ENCODE assay signal across 11 cellular contexts in the genomic region with DNA sequence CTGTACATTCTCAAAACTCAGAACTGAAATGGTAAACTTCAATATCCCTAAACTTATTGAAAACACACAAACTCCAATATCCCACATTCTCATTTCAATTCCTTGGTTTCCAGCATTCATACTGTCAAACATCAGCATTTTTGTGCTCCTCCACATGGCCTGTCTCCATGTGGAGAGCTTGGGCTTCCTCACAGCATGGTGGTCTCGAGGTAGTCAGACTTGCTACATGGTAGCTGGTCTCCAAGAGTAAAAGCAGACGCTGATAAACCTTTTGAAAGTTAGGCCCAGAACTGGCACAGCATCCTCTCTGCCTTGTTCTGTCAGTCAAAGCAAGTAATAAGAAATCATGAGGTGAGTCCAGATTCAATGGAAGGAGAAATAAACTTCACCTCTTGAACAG.
DNase-seq lines count a peak whose midpoint lies in the region; ATAC-seq and TF ChIP-seq lines count a peak whose summit lies in the region.
"Had no signal": no experiment of that assay in that cellular context is flagged by ENCODE, and none has a peak within 500 bp of the region (broad histone marks: within the 10 kb centered on the region; RNA-seq: fewer than 3 reads in every experiment).

No MANE protein-coding gene starts in this region.

- DNase-seq in stimulated activated CD4-positive, alpha-beta T cell treated with anti-CD3 and anti-CD28 coated beads, Interleukin-4, amount 100 ng/mL, for 1 hour: peak; percentile 30
- DNase-seq in stimulated activated CD4-positive, alpha-beta T cell treated with anti-CD3 and anti-CD28 coated beads, Interleukin-12 subunit alpha, Interleukin-12 subunit beta, amount 100 ng/mL, for 4 hours: no peak
- DNase-seq in adrenal gland (no peak), mesendoderm (peak; percentile 60), vagina (ENCODE audit: extremely low spot score in 2 of 2) (no peak), GM19240 (ENCODE audit: insufficient read length, low spot score) (no peak), NCI-H2107 (lab: John Stamatoyannopoulos, UW) (no peak)
- DNase-seq: AML-193, dorsolateral prefrontal cortex had no signal

- H2BK5ac ChIP-seq in mesendoderm (ENCODE audit: low read length): peak overlapping the region; percentile 24

- intact Hi-C loops in adrenal gland (cut with DNase I): no loop called here
- intact Hi-C loops in vagina (cut with DNase I): no loop called here

- ATAC-seq in HG02884 (IDR thresholded peaks at IDR 0.05; ENCODE audit: unreplicated experiment): no peak

- peak overlapping the region; percentile 61 for H3K56ac ChIP-seq in mesendoderm (ENCODE audit: low read length)

- no peaks in the 10 kb centered on the region for H3K9me3 ChIP-seq in adrenal gland (replicated peaks in 1 of 3)
- H3K9me3 ChIP-seq in vagina: no peaks in the 10 kb centered on the region
- H3K9me3 ChIP-seq: SJSA1 had no signal

- no peaks in the 10 kb centered on the region for H3K27me3 ChIP-seq in adrenal gland
- H3K27me3 ChIP-seq in mesendoderm (ENCODE audit: insufficient read depth, low read length, poor library complexity): no peaks in the 10 kb centered on the region
- H3K27me3 ChIP-seq in vagina: no peaks in the 10 kb centered on the region
- H3K27me3 ChIP-seq: dorsolateral prefrontal cortex, SJSA1 had no signal

- 91 to 98% (median 97%) methylated on average over 2 of the region's 2 CpGs for WGBS in adrenal gland, 4 donors
- WGBS in mesendoderm (ENCODE audit: extremely low coverage, insufficient coverage, low lambda C conversion rate): no CpG with 5 or more reads among the region's 2 CpGs

- no peak overlapping the region for H4K5ac ChIP-seq in mesendoderm (ENCODE audit: low read length)

- TF ChIP-seq CTCF in adrenal gland (IDR thresholded peaks at IDR 0.05) (no peak), vagina (IDR thresholded peaks at IDR 0.05) (no peak)

- no peak overlapping the region for H3K23ac ChIP-seq in mesendoderm (ENCODE audit: low read length)

- no peak overlapping the region for H2AK5ac ChIP-seq in mesendoderm (ENCODE audit: low read length)

- H4K8ac ChIP-seq in mesendoderm (ENCODE audit: low read depth, low read length): no peak overlapping the region

- no peaks in the 10 kb centered on the region for H3K79me1 ChIP-seq in mesendoderm (ENCODE audit: low read length)

- H3K4me1 ChIP-seq in adrenal gland (replicated peaks in 1 of 2) (peaks cover 13 to 23% of the 10 kb centered on the region in 2 donors), mesendoderm (ENCODE audit: control insufficient read depth, low read depth, low read length) (peaks cover 4% of the 10 kb centered on the region), vagina (peaks cover 34% of the 10 kb centered on the region)

- H3K4ac ChIP-seq in mesendoderm (ENCODE audit: low read depth, low read length): peak overlapping the region; percentile 25

- H2BK120ac ChIP-seq in mesendoderm (ENCODE audit: low read depth, low read length): peak overlapping the region; percentile 34

- no peak overlapping the region for H3K4me2 ChIP-seq in mesendoderm (ENCODE audit: low read length)

- H3K4me3 ChIP-seq in adrenal gland (no peak overlapping the region), mesendoderm (ENCODE audit: low read length) (no peak overlapping the region), vagina (no peak overlapping the region)
- H3K4me3 ChIP-seq: dorsolateral prefrontal cortex, SJSA1 had no signal

- peak overlapping the region in 3 of 5 donors; percentile 79 to 82 (median 82) for H3K27ac ChIP-seq in adrenal gland
- peak overlapping the region; percentile 36 for H3K27ac ChIP-seq in mesendoderm (ENCODE audit: low read depth, low read length)
- peak overlapping the region; percentile 67 for H3K27ac ChIP-seq in vagina
- H3K27ac ChIP-seq: SJSA1 had no signal

- peak overlapping the region; percentile 43 for H3K18ac ChIP-seq in mesendoderm (ENCODE audit: low read length)

- no peaks in the 10 kb centered on the region for H3K79me2 ChIP-seq in mesendoderm (ENCODE audit: control insufficient read depth, insufficient read depth, low read length)

- TF ChIP-seq POLR2A in adrenal gland (IDR thresholded peaks at IDR 0.05): no peak
- no peak for TF ChIP-seq POLR2A in vagina (IDR thresholded peaks at IDR 0.05)

- H3K36me3 ChIP-seq in adrenal gland (replicated peaks in 1 of 2): no peaks in the 10 kb centered on the region
- H3K36me3 ChIP-seq in mesendoderm (ENCODE audit: control insufficient read depth, insufficient read depth, low read length): no peaks in the 10 kb centered on the region
- no peaks in the 10 kb centered on the region for H3K36me3 ChIP-seq in vagina
- H3K36me3 ChIP-seq: SJSA1 had no signal

- no peak overlapping the region for H3K9ac ChIP-seq in mesendoderm (ENCODE audit: low read length)

- H2BK15ac ChIP-seq in mesendoderm (replicated peaks; ENCODE audit: low read depth): no peak overlapping the region

Comparison
In these comparisons a context has a peak if more than half of its experiments do, and no peak if none do; other contexts are left out.
1. DNase-seq: peak in stimulated activated CD4-positive, alpha-beta T cell treated with anti-CD3 and anti-CD28 coated beads, Interleukin-4, amount 100 ng/mL, for 1 hour (single experiment) and mesendoderm (single experiment); none in stimulated activated CD4-positive, alpha-beta T cell treated with anti-CD3 and anti-CD28 coated beads, Interleukin-12 subunit alpha, Interleukin-12 subunit beta, amount 100 ng/mL, for 4 hours (single experiment), adrenal gland (0 of 7), vagina (0 of 2), GM19240 (single experiment) and NCI-H2107 (single experiment).
2. Peak in every context shown above with its lines, with median percentiles within 50 percentile points of each other: H3K27ac ChIP-seq.